27 cellular contexts compared by ENCODE assay signal in genomic region chr3:156412600-156412999, GRCh38.
"Had no signal": no experiment of that assay in that cellular context is flagged by ENCODE, and none has a peak within 500 bp of the region (broad histone marks: within the 10 kb centered on the region; RNA-seq: fewer than 3 reads in every experiment).

No MANE protein-coding gene starts in this region.

- H3K4me2 ChIP-seq: neural progenitor cell, smooth muscle cell had no signal

- H3K36me3 Mint-ChIP-seq: neural progenitor cell; stimulated activated naive B cell treated with anti-CD40 and anti-IgM and Interleukin-4, amounts not matched to agents 10 μg/mL and 1 μg/mL and 100 μg/mL, for 72 hours had no signal

- DNase-seq: hippocampal formation; kidney glomerular epithelial cell; left cardiac atrium; lower lobe of right lung; mammary epithelial cell; mesenchymal stem cell; naive thymus-derived CD8-positive, alpha-beta T cell; nephron progenitor cell; occipital lobe; psoas muscle; right lobe of liver; stimulated activated CD4-positive, alpha-beta T cell treated with anti-CD3 and anti-CD28 coated beads, Interleukin-1b, Interleukin-23, amount 100 ng/mL, for 48 hours; stimulated activated CD4-positive, alpha-beta T cell treated with anti-CD3 and anti-CD28 coated beads, Interleukin-4, amount 100 ng/mL, for 1 hour; stimulated activated naive B cell treated with anti-CD40 and anti-IgM and Interleukin-4, amounts not matched to agents 10 μg/mL and 1 μg/mL and 100 μg/mL, for 72 hours; stimulated activated naive CD8-positive, alpha-beta T cell treated with anti-CD3 and anti-CD28 coated beads, Interleukin-15, Interleukin-2, amounts not matched to agents 100 U/mL and 50 U/mL, for 24 hours; stomach; tibial artery; trophoblast cell; uterus had no signal

- ATAC-seq: left lobe of liver; lower lobe of right lung; naive thymus-derived CD8-positive, alpha-beta T cell; right lobe of liver; stimulated activated naive B cell treated with anti-CD40 and anti-IgM and Interleukin-4, amounts not matched to agents 10 μg/mL and 1 μg/mL and 100 μg/mL, for 72 hours; stimulated activated naive CD8-positive, alpha-beta T cell treated with anti-CD3 and anti-CD28 coated beads, Interleukin-15, Interleukin-2, amounts not matched to agents 100 U/mL and 50 U/mL, for 24 hours had no signal

- H3K27ac Mint-ChIP-seq: naive thymus-derived CD8-positive, alpha-beta T cell; nephron progenitor cell; neural progenitor cell; stimulated activated naive B cell treated with anti-CD40 and anti-IgM and Interleukin-4, amounts not matched to agents 10 μg/mL and 1 μg/mL and 100 μg/mL, for 72 hours had no signal

- H3K4me3 Mint-ChIP-seq: naive thymus-derived CD8-positive, alpha-beta T cell; nephron progenitor cell; neural progenitor cell; stimulated activated naive B cell treated with anti-CD40 and anti-IgM and Interleukin-4, amounts not matched to agents 10 μg/mL and 1 μg/mL and 100 μg/mL, for 72 hours had no signal

- H3K9me3 Mint-ChIP-seq: naive thymus-derived CD8-positive, alpha-beta T cell; nephron progenitor cell; neural progenitor cell; stimulated activated naive B cell treated with anti-CD40 and anti-IgM and Interleukin-4, amounts not matched to agents 10 μg/mL and 1 μg/mL and 100 μg/mL, for 72 hours had no signal

- H3K4me1 ChIP-seq: lower lobe of right lung, neural progenitor cell, right lobe of liver, stomach, suprapubic skin, tibial artery, uterus had no signal

- H2AFZ ChIP-seq: neural progenitor cell, parathyroid adenoma had no signal

- H3K36me3 ChIP-seq: lower lobe of right lung, neural progenitor cell, neutrophil, right atrium auricular region, right lobe of liver, stomach, suprapubic skin, thoracic aorta, uterus had no signal

- H3K79me2 ChIP-seq: parathyroid adenoma had no signal

- H3K27ac ChIP-seq: lower lobe of right lung, neural progenitor cell, neutrophil, parathyroid adenoma, psoas muscle, right atrium auricular region, right lobe of liver, stomach, suprapubic skin, thoracic aorta, tibial artery, uterus had no signal

- H3K4me1 Mint-ChIP-seq: neural progenitor cell; stimulated activated naive B cell treated with anti-CD40 and anti-IgM and Interleukin-4, amounts not matched to agents 10 μg/mL and 1 μg/mL and 100 μg/mL, for 72 hours had no signal

- H3K9me3 ChIP-seq: lower lobe of right lung, neutrophil, psoas muscle, right atrium auricular region, right lobe of liver, stomach, suprapubic skin, thoracic aorta, tibial artery, uterus had no signal

- H3K4me3 ChIP-seq: lower lobe of right lung, neural progenitor cell, psoas muscle, right atrium auricular region, right lobe of liver, smooth muscle cell, stomach, suprapubic skin, thoracic aorta, tibial artery, uterus had no signal
